ENCODE assay signal across 1 cellular context in genomic region chr2:135533545-135533944, GRCh38.
TF ChIP-seq lines count a peak whose summit lies in the region.
"Not testable (repeated sequence)": the region's sequence is repeated elsewhere in the genome, so short reads cannot be mapped to it uniquely, and the experiment has no call there.

No MANE protein-coding gene starts in this region.

TF ChIP-seq in HepG2, 621 proteins besides CTCF, POLR2A, EP300 and RAD21:
- peak; percentile 21; the same call in 1 of the 2 replicates for TF ChIP-seq HNF4G (IDR thresholded peaks at IDR 0.05; ENCODE audit: borderline replicate concordance, low read depth, low read length)
- TF ChIP-seq HNF4G (CRISPR knock-in tag; IDR thresholded peaks at IDR 0.05; ENCODE audit: borderline replicate concordance, low read depth) = not testable (repeated sequence)
- TF ChIP-seq PRPF4 (IDR thresholded peaks at IDR 0.05; ENCODE audit: low read depth, low read length, poor library complexity, severe bottlenecking) = peak; percentile 28
- peak; percentile 48; the same call in 1 of the 2 replicates for TF ChIP-seq ZBTB33 (CRISPR knock-in tag; IDR thresholded peaks at IDR 0.05)
- TF ChIP-seq ZBTB38 (CRISPR knock-in tag; IDR thresholded peaks at IDR 0.05) = peak; percentile 44; the same call in 1 of the 2 replicates
